15 cellular contexts compared by ENCODE assay signal in genomic region chr11:86249307-86250098, GRCh38. TPM values are rescaled to one million over a fixed set of nuclear protein-coding genes. Genes with fewer than 3 reads are reported as not detected.
DNase-seq lines count a peak whose midpoint lies in the region; ATAC-seq and TF ChIP-seq lines count a peak whose summit lies in the region.
"Had no signal": no experiment of that assay in that cellular context is flagged by ENCODE, and none has a peak within 500 bp of the region (broad histone marks: within the 10 kb centered on the region; RNA-seq: fewer than 3 reads in every experiment).

No MANE protein-coding gene starts in this region.

- H2BK12ac ChIP-seq in mesenchymal stem cell (ENCODE audit: low read length in 2 of 2): no peak overlapping the region

- H2AFZ ChIP-seq in KMS-11 (ENCODE audit: low read depth) (no peak overlapping the region), mesenchymal stem cell (ENCODE audit: low read depth, low read length) (no peak overlapping the region)

- no peak overlapping the region for H2BK5ac ChIP-seq in mesenchymal stem cell (ENCODE audit: low read depth, low read length, poor library complexity, severe bottlenecking)

- no peaks in the 10 kb centered on the region for H3K9me3 ChIP-seq in mesenchymal stem cell (ENCODE audit: control insufficient read depth, low read length)
- H3K9me3 ChIP-seq: left ventricle myocardium inferior, upper lobe of right lung had no signal

- no peaks in the 10 kb centered on the region for H3K9me3 Mint-ChIP-seq in activated B cell treated with CpG ODN at 0.5 μM for 24 hours

- DNase-seq in NCI-H82 (lab: John Stamatoyannopoulos, UW) (peak; percentile 19), NCI-H82 treated with DMSO at 0.1 percent for 48 hours (lab: John Stamatoyannopoulos, UW; ENCODE audit: unreplicated experiment) (no peak), activated B cell treated with CpG ODN at 0.5 μM for 24 hours (no peak), mesenchymal stem cell (no peak), HuH-7 (ENCODE audit: low spot score) (no peak), GDM1 (lab: John Stamatoyannopoulos, UW) (no peak)
- DNase-seq: 8988T, brain microvascular endothelial cell, left ventricle myocardium inferior, NCI-H1048, NCI-H345, upper lobe of right lung had no signal

- peaks cover 23% of the 10 kb centered on the region for H3K36me3 Mint-ChIP-seq in activated B cell treated with CpG ODN at 0.5 μM for 24 hours (ENCODE audit: low read depth)

- H3K9ac ChIP-seq in KMS-11 (no peak overlapping the region), mesenchymal stem cell (ENCODE audit: low read length) (peak overlapping the region; percentile 40)

- H3K4me3 ChIP-seq in KMS-11 (IDR thresholded peaks at IDR 0.05; ENCODE audit: insufficient read depth, low read depth, low read length) (no peak overlapping the region), mesenchymal stem cell (ENCODE audit: insufficient read depth in 1 of 2, low read depth in 1 of 2, low read length in 2 of 2) (no peak overlapping the region)
- H3K4me3 ChIP-seq: left ventricle myocardium inferior, upper lobe of right lung had no signal

- H3K14ac ChIP-seq in mesenchymal stem cell (ENCODE audit: low read length in 2 of 2): no peak overlapping the region

- H3K18ac ChIP-seq in mesenchymal stem cell (ENCODE audit: low read depth in 1 of 2, low read length in 2 of 2): no peak overlapping the region

- CTCF ChIA-PET in activated B cell treated with CpG ODN at 0.5 μM for 24 hours (lab: Charles Lee): interaction anchor here (0.6 to 1.2 kb wide), 4 partner anchors 42 to 208 kb away, joined by 3 to 6 read pairs (median 3); no protein-coding TSS in a partner anchor

- 56% methylated on average over 3 of the region's 3 CpGs for WGBS in mesenchymal stem cell

- no peak overlapping the region for H4K91ac ChIP-seq in mesenchymal stem cell (ENCODE audit: low read length)

- H4K20me1 ChIP-seq in KMS-11 (ENCODE audit: insufficient read depth): peaks cover 33% of the 10 kb centered on the region

- H3K4me2 ChIP-seq in KMS-11: 0 out of 2 replicates have a peak overlapping the region, but pooled peaks have one; percentile 3
- H3K4me2 ChIP-seq in mesenchymal stem cell (ENCODE audit: low read length, poor library complexity, severe bottlenecking): no peak overlapping the region

- H3K4me1 ChIP-seq in KMS-11 (ENCODE audit: low read depth, poor library complexity, severe bottlenecking) (peaks cover 64% of the 10 kb centered on the region), mesenchymal stem cell (ENCODE audit: control insufficient read depth, insufficient read depth, low read depth, low read length) (peaks cover 3% of the 10 kb centered on the region)

- intact Hi-C loops in activated B cell treated with CpG ODN at 0.5 μM for 24 hours (cut with micrococcal nuclease): loop anchor here (2.0 kb wide), 1 partner anchor 15 kb away; no protein-coding TSS in a partner anchor

- no peak overlapping the region for H2BK15ac ChIP-seq in mesenchymal stem cell (ENCODE audit: low read depth, poor library complexity, severe bottlenecking)

- no peak for ATAC-seq in activated B cell treated with CpG ODN at 0.5 μM for 24 hours (ENCODE audit: low read depth)
- ATAC-seq in HG03045 (IDR thresholded peaks at IDR 0.05; ENCODE audit: unreplicated experiment): no peak
- ATAC-seq: upper lobe of right lung had no signal

- no peak overlapping the region for H2BK120ac ChIP-seq in mesenchymal stem cell (ENCODE audit: low read depth, low read length)

- peak overlapping the region; percentile 47 for H3K4me3 Mint-ChIP-seq in activated B cell treated with CpG ODN at 0.5 μM for 24 hours

- no peak overlapping the region for H4K8ac ChIP-seq in mesenchymal stem cell (ENCODE audit: low read length)

- H3K79me1 ChIP-seq in mesenchymal stem cell (replicated peaks; ENCODE audit: low read length, poor library complexity, severe bottlenecking): peaks cover 2% of the 10 kb centered on the region

- no peak overlapping the region for H3K27ac ChIP-seq in KMS-11
- H3K27ac ChIP-seq in mesenchymal stem cell (ENCODE audit: low read length, poor library complexity, severe bottlenecking): no peak overlapping the region
- H3K27ac ChIP-seq: brain microvascular endothelial cell, HL-60, left ventricle myocardium inferior, upper lobe of right lung had no signal

- H3K23ac ChIP-seq in mesenchymal stem cell (ENCODE audit: low read length in 2 of 2): no peak overlapping the region

- no peaks in the 10 kb centered on the region for H3K27me3 ChIP-seq in KMS-11 (ENCODE audit: insufficient read depth, low read depth)
- no peaks in the 10 kb centered on the region for H3K27me3 ChIP-seq in mesenchymal stem cell (ENCODE audit: control insufficient read depth in 1 of 2, insufficient read depth in 1 of 2, low read length in 2 of 2)
- H3K27me3 ChIP-seq: brain microvascular endothelial cell, upper lobe of right lung had no signal

- no peak overlapping the region for H3K4ac ChIP-seq in mesenchymal stem cell (ENCODE audit: low read depth in 1 of 2, low read length in 2 of 2)

- TF ChIP-seq CTCF in KMS-11 (conservative IDR thresholded peaks at IDR 0.05; ENCODE audit: low read depth, low read length): no peak
- TF ChIP-seq CTCF in activated B cell treated with CpG ODN at 0.5 μM for 24 hours (IDR thresholded peaks at IDR 0.05): no peak

- H3K4me1 Mint-ChIP-seq in activated B cell treated with CpG ODN at 0.5 μM for 24 hours: peaks cover 50% of the 10 kb centered on the region

- POLR2A ChIA-PET in activated B cell treated with CpG ODN at 0.5 μM for 24 hours (lab: Charles Lee): no interaction called here

- no peak overlapping the region for H3K27ac Mint-ChIP-seq in activated B cell treated with CpG ODN at 0.5 μM for 24 hours

- no peaks in the 10 kb centered on the region for H3K27me3 Mint-ChIP-seq in activated B cell treated with CpG ODN at 0.5 μM for 24 hours

- H3K36me3 ChIP-seq in KMS-11 (ENCODE audit: insufficient read depth) (no peaks in the 10 kb centered on the region), mesenchymal stem cell (ENCODE audit: control insufficient read depth in 1 of 2, insufficient read depth in 2 of 2, low read depth in 1 of 2, low read length in 2 of 2) (no peaks in the 10 kb centered on the region)
- H3K36me3 ChIP-seq: brain microvascular endothelial cell, left ventricle myocardium inferior had no signal

- H3K79me2 ChIP-seq in KMS-11 (ENCODE audit: insufficient read depth, low read depth): peaks cover 88% of the 10 kb centered on the region

- no peak overlapping the region for H2AK5ac ChIP-seq in mesenchymal stem cell (ENCODE audit: low read length, severe bottlenecking)

RNA-seq across cellular contexts. Expression of gene EED, which starts 5.0 kb away (rescaled TPM):
- 55.2 and 63.7 TPM in 2 replicates for total RNA-seq in activated B cell treated with CpG ODN at 0.5 μM for 24 hours
- 7.9 TPM for polyA plus RNA-seq in mesenchymal stem cell (2013, experiment 1 of 2)
- 7.9 TPM for polyA plus RNA-seq in mesenchymal stem cell (2013, experiment 2 of 2)

RNA-seq across cellular contexts. Expression of gene HIKESHI, which starts 52.5 kb away (rescaled TPM):
- 33.8 and 35.6 TPM in 2 replicates for total RNA-seq in activated B cell treated with CpG ODN at 0.5 μM for 24 hours
- polyA plus RNA-seq in mesenchymal stem cell (2013, experiment 1 of 2): 79.9 TPM
- polyA plus RNA-seq in mesenchymal stem cell (2013, experiment 2 of 2): 90.6 TPM
